ENCODE assay signal across 11 cellular contexts in the genomic region with DNA sequence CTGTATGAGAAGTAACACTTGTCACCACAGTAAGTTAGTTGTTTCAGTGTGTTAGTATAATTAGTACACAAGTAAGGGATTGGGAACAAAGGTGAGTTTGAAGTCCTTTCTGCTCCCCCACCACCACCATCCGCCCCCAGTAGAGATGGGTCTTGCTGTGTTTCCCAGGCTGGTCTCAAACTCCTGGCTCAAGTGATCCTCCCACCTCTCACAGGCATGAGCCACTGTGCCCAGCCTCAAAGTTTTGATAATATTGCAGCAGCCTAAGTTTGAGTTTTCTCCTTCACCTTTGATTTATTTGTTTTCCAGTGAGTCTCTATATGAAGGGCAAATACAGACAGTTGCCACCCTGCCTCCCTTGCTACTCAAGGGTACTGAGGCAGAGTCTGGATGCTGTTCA. TPM values are rescaled to one million over a fixed set of nuclear protein-coding genes. Genes with fewer than 3 reads are reported as not detected.
DNase-seq lines count a peak whose midpoint lies in the region; ATAC-seq, FAIRE-seq and TF ChIP-seq lines count a peak whose summit lies in the region.
"Had no signal": no experiment of that assay in that cellular context is flagged by ENCODE, and none has a peak within 500 bp of the region (broad histone marks: within the 10 kb centered on the region; RNA-seq: fewer than 3 reads in every experiment).

No MANE protein-coding gene starts in this region.

- H3K9me3 Mint-ChIP-seq in Caco-2 (ENCODE audit: unreplicated experiment) = no peaks in the 10 kb centered on the region
- no peaks in the 10 kb centered on the region for H3K9me3 Mint-ChIP-seq in central memory CD8-positive, alpha-beta T cell

- no peaks in the 10 kb centered on the region for H3K9me3 ChIP-seq in Caco-2
- H3K9me3 ChIP-seq in MM.1S (replicated peaks; ENCODE audit: insufficient read depth, low read length) = no peaks in the 10 kb centered on the region
- H3K9me3 ChIP-seq in osteoblast (ENCODE audit: low read depth, low read length) = no peaks in the 10 kb centered on the region

- H3K27ac Mint-ChIP-seq in Caco-2 (ENCODE audit: unreplicated experiment) = peak overlapping the region; percentile 98
- H3K27ac Mint-ChIP-seq in central memory CD8-positive, alpha-beta T cell (ENCODE audit: low read depth) = peak overlapping the region; percentile 100

- no peaks in the 10 kb centered on the region for H3K27me3 Mint-ChIP-seq in Caco-2 (ENCODE audit: insufficient read depth, unreplicated experiment)
- H3K27me3 Mint-ChIP-seq in central memory CD8-positive, alpha-beta T cell = no peaks in the 10 kb centered on the region

- H3F3A ChIP-seq in MM.1S (ENCODE audit: insufficient read depth, low read length) = peaks cover 33% of the 10 kb centered on the region

- peaks cover 79% of the 10 kb centered on the region for H3K36me3 Mint-ChIP-seq in Caco-2 (ENCODE audit: insufficient read depth, unreplicated experiment)
- H3K36me3 Mint-ChIP-seq in central memory CD8-positive, alpha-beta T cell (ENCODE audit: insufficient read depth) = peaks cover 76% of the 10 kb centered on the region

- H3K4me3 Mint-ChIP-seq in Caco-2 (ENCODE audit: unreplicated experiment) = peak overlapping the region; percentile 96
- H3K4me3 Mint-ChIP-seq in central memory CD8-positive, alpha-beta T cell = peak overlapping the region; percentile 99

- peaks cover 32% of the 10 kb centered on the region for H3K4me1 ChIP-seq in Caco-2
- peaks cover 27% of the 10 kb centered on the region for H3K4me1 ChIP-seq in MM.1S (ENCODE audit: low read length)
- H3K4me1 ChIP-seq in osteoblast (ENCODE audit: insufficient read depth, low read length) = peaks cover 32% of the 10 kb centered on the region

- H3K27ac ChIP-seq in MM.1S (ENCODE audit: low read length) (no peak overlapping the region), osteoblast (ENCODE audit: low read depth, low read length) (peak overlapping the region; percentile 93)

- intact Hi-C loops in Caco-2 (cut with micrococcal nuclease; ENCODE audit: unreplicated experiment) = loop anchor here (10.0 kb wide), 1 partner anchor 342 kb away; the partner anchor contains the start of gene GSTP1
- intact Hi-C loops in left ventricle myocardium superior (cut with micrococcal nuclease) = no loop called here

- CTCF ChIA-PET in Caco-2 (lab: Charles Lee) = no interaction called here

- no peaks in the 10 kb centered on the region for H3K27me3 ChIP-seq in Caco-2 (replicated peaks; ENCODE audit: control insufficient read depth, insufficient read depth, low read length)
- H3K27me3 ChIP-seq in MM.1S (replicated peaks; ENCODE audit: insufficient read depth, low read length) = no peaks in the 10 kb centered on the region
- no peaks in the 10 kb centered on the region for H3K27me3 ChIP-seq in osteoblast (ENCODE audit: insufficient read depth, low read length)

- H3K36me3 ChIP-seq in Caco-2 (ENCODE audit: control insufficient read depth, insufficient read depth, low read length) = peaks cover 8% of the 10 kb centered on the region
- H3K36me3 ChIP-seq in MM.1S (replicated peaks; ENCODE audit: insufficient read depth, low read length) = peaks cover 33% of the 10 kb centered on the region
- peaks cover 45% of the 10 kb centered on the region for H3K36me3 ChIP-seq in osteoblast (ENCODE audit: insufficient read depth, low read length)

- FAIRE-seq in H54 (lab: Jason Lieb, UNC) = no peak

- H3K79me2 ChIP-seq in MM.1S (ENCODE audit: low read length) = peaks cover 87% of the 10 kb centered on the region
- peaks cover 59% of the 10 kb centered on the region for H3K79me2 ChIP-seq in osteoblast (ENCODE audit: insufficient read depth, low read length)

- TF ChIP-seq CTCF in Caco-2 (IDR thresholded peaks at IDR 0.05; ENCODE audit: insufficient read depth in 1 of 2, low read depth in 1 of 2, low read length in 1 of 2, severe bottlenecking in 1 of 2, unreplicated experiment in 1 of 2) = no peak
- no peak for TF ChIP-seq CTCF in MM.1S (IDR thresholded peaks at IDR 0.05; ENCODE audit: low read length)
- no peak for TF ChIP-seq CTCF in osteoblast (IDR thresholded peaks at IDR 0.05; ENCODE audit: extremely low read depth, low read depth, low read length)

- H3K4me1 Mint-ChIP-seq in Caco-2 (ENCODE audit: low read depth, unreplicated experiment) = peaks cover 52% of the 10 kb centered on the region
- peaks cover 71% of the 10 kb centered on the region for H3K4me1 Mint-ChIP-seq in central memory CD8-positive, alpha-beta T cell

- BruUV-seq in Caco-2 (replicated peaks; lab: Mats Ljungman, UMichigan) = no TSS peak

- H3K4me3 ChIP-seq in Caco-2 (ENCODE audit: low read depth, low read length) (no peak overlapping the region), MM.1S (ENCODE audit: low read length) (peak overlapping the region; percentile 88), osteoblast (ENCODE audit: insufficient read depth, low read length) (peak overlapping the region; percentile 47)

- no peak overlapping the region for H2AFZ ChIP-seq in MM.1S (ENCODE audit: low read length)
- H2AFZ ChIP-seq in osteoblast (ENCODE audit: low read length) = no peak overlapping the region

- peak overlapping the region; percentile 96; the same call in 1 of the 2 replicates for H3K9ac ChIP-seq in MM.1S (ENCODE audit: low read length)

- H3K9me2 ChIP-seq in MM.1S (replicated peaks; ENCODE audit: insufficient read depth, low read length) = no peaks in the 10 kb centered on the region

- H4K20me1 ChIP-seq in MM.1S (ENCODE audit: insufficient read depth, low read length) (peaks cover 35% of the 10 kb centered on the region), osteoblast (ENCODE audit: insufficient read depth, low read length) (peaks cover 46% of the 10 kb centered on the region)

- ATAC-seq in central memory CD8-positive, alpha-beta T cell (replicated peaks; ENCODE audit: extremely low read depth, poor library complexity, severe bottlenecking) = no peak
- ATAC-seq in left ventricle myocardium superior = no peak
- no peak for ATAC-seq in HG03196 (IDR thresholded peaks at IDR 0.05; ENCODE audit: unreplicated experiment)

- TF ChIP-seq POLR2A in H54 (IDR thresholded peaks at IDR 0.05; ENCODE audit: low read depth, low read length) = no peak

- DNase-seq in Caco-2 = no peak
- DNase-seq in MM.1S = no peak
- no peak for DNase-seq in central memory CD8-positive, alpha-beta T cell (ENCODE audit: low spot score in 2 of 2)
- DNase-seq in osteoblast (ENCODE audit: insufficient read length, low spot score, missing footprints) = no peak
- no peak for DNase-seq in left ventricle myocardium superior
- DNase-seq in NCI-H82 treated with DMSO at 0.1 percent for 48 hours (lab: John Stamatoyannopoulos, UW; ENCODE audit: unreplicated experiment) = no peak
- no peak for DNase-seq in H54 (ENCODE audit: insufficient read length, low spot score)
- DNase-seq: activated CD4-positive, CD25-positive, alpha-beta regulatory T cell; hypothalamus; NCI-H774 had no signal

- POLR2A ChIA-PET in Caco-2 (lab: Charles Lee) = interaction anchor here (0.5 kb wide), 1 partner anchor 251 kb away, joined by 3 read pairs; no protein-coding TSS in a partner anchor

- H3K4me2 ChIP-seq in MM.1S (ENCODE audit: low read depth, low read length) = peak overlapping the region; percentile 60
- peak overlapping the region; percentile 99 for H3K4me2 ChIP-seq in osteoblast (ENCODE audit: insufficient read depth, low read length)

RNA-seq across cellular contexts. Expression of gene GRK2, which starts 23.7 kb away (rescaled TPM):
- total RNA-seq in Caco-2 (2022) (113 and 120 TPM in 2 replicates), osteoblast (21.4 and 23.6 TPM in 2 replicates), left ventricle myocardium superior (56.8 TPM)

RNA-seq across cellular contexts. Expression of gene ANKRD13D, which starts 46.6 kb away (rescaled TPM):
- total RNA-seq in Caco-2 (2022) = 83.3 and 88.6 TPM in 2 replicates
- 33.0 and 34.4 TPM in 2 replicates for total RNA-seq in osteoblast
- total RNA-seq in left ventricle myocardium superior = 13.1 TPM
